9 cellular contexts compared by ENCODE assay signal in genomic region chr17:44898768-44899073, GRCh38. TPM values are rescaled to one million over a fixed set of nuclear protein-coding genes. Genes with fewer than 3 reads are reported as not detected.
DNase-seq lines count a peak whose midpoint lies in the region; ATAC-seq and TF ChIP-seq lines count a peak whose summit lies in the region.
"Had no signal": no experiment of that assay in that cellular context is flagged by ENCODE, and none has a peak within 500 bp of the region (broad histone marks: within the 10 kb centered on the region; RNA-seq: fewer than 3 reads in every experiment).

No MANE protein-coding gene starts in this region.

- peak; percentile 19 for DNase-seq in stimulated activated CD4-positive, alpha-beta T cell treated with anti-CD3 and anti-CD28 coated beads, Interleukin-1b, Interleukin-23, amount 100 ng/mL, for 48 hours
- DNase-seq in stimulated activated CD4-positive, alpha-beta T cell treated with anti-CD3 and anti-CD28 coated beads, Interleukin-2, amount 100 ng/mL, for 24 hours = no peak
- DNase-seq in T-helper 2 cell treated with Interferon-gamma antibody and Interleukin-4, amounts not matched to agents 5 μg/mL and 100 μg/mL, for 36 hours (ENCODE audit: low spot score) = no peak
- DNase-seq in fibroblast of villous mesenchyme (ENCODE audit: low read depth) = no peak
- DNase-seq in skeletal muscle cell (ENCODE audit: low read depth) = no peak
- DNase-seq in HEK293T (ENCODE audit: extremely low spot score) = no peak
- DNase-seq in NCI-H748 (lab: John Stamatoyannopoulos, UW; ENCODE audit: unreplicated experiment) = no peak

- H3K36me3 Mint-ChIP-seq in T-helper 2 cell treated with Interferon-gamma antibody and Interleukin-4, amounts not matched to agents 5 μg/mL and 100 μg/mL, for 36 hours (ENCODE audit: low read depth) = peaks cover 14% of the 10 kb centered on the region

- no peak for ATAC-seq in GM18873 (IDR thresholded peaks at IDR 0.05; ENCODE audit: low FRiP score, unreplicated experiment)

- H3K27ac Mint-ChIP-seq in T-helper 2 cell treated with Interferon-gamma antibody and Interleukin-4, amounts not matched to agents 5 μg/mL and 100 μg/mL, for 36 hours = peak overlapping the region; percentile 98

- H3K27me3 Mint-ChIP-seq in T-helper 2 cell treated with Interferon-gamma antibody and Interleukin-4, amounts not matched to agents 5 μg/mL and 100 μg/mL, for 36 hours (ENCODE audit: low read depth) = peaks cover 5% of the 10 kb centered on the region

- H3K4me3 ChIP-seq in fibroblast of villous mesenchyme (ENCODE audit: low read depth, low read length) = peak overlapping the region; percentile 92
- H3K4me3 ChIP-seq in skeletal muscle cell (ENCODE audit: low read depth, low read length) = peak overlapping the region; percentile 84

- POLR2A ChIA-PET in HEK293T (lab: Yijun Ruan, JAX) = interaction anchor here (0.6 to 4.7 kb wide), 8 partner anchors 9 to 134 kb away, joined by 3 to 37 read pairs (median 3); partner anchors contain the start of gene KIF18B

- CTCF ChIA-PET in HEK293T (lab: Yijun Ruan, JAX) = interaction anchor here (0.7 kb wide), 2 partner anchors 22 to 33 kb away, joined by 3 read pairs; no protein-coding TSS in a partner anchor

- H3K4me1 Mint-ChIP-seq in T-helper 2 cell treated with Interferon-gamma antibody and Interleukin-4, amounts not matched to agents 5 μg/mL and 100 μg/mL, for 36 hours (ENCODE audit: low read depth) = peaks cover 18% of the 10 kb centered on the region

- no peak for TF ChIP-seq CTCF in fibroblast of villous mesenchyme (IDR thresholded peaks at IDR 0.05; ENCODE audit: insufficient read depth, low read depth, low read length)

- H3K4me3 Mint-ChIP-seq in T-helper 2 cell treated with Interferon-gamma antibody and Interleukin-4, amounts not matched to agents 5 μg/mL and 100 μg/mL, for 36 hours = peak overlapping the region; percentile 91

- H3K9me3 Mint-ChIP-seq in T-helper 2 cell treated with Interferon-gamma antibody and Interleukin-4, amounts not matched to agents 5 μg/mL and 100 μg/mL, for 36 hours = no peaks in the 10 kb centered on the region

TF ChIP-seq in HEK293T, 16 proteins besides CTCF, POLR2A, EP300 and RAD21:
- no peak for TF ChIP-seq CTBP1 (IDR thresholded peaks at IDR 0.05; ENCODE audit: borderline replicate concordance)
- TF ChIP-seq, protein P1, sequence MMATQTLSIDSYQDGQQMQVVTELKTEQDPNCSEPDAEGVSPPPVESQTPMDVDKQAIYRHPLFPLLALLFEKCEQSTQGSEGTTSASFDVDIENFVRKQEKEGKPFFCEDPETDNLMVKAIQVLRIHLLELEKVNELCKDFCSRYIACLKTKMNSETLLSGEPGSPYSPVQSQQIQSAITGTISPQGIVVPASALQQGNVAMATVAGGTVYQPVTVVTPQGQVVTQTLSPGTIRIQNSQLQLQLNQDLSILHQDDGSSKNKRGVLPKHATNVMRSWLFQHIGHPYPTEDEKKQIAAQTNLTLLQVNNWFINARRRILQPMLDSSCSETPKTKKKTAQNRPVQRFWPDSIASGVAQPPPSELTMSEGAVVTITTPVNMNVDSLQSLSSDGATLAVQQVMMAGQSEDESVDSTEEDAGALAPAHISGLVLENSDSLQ (IDR thresholded peaks at IDR 0.05) = no peak

RNA-seq across cellular contexts. Expression of gene EFTUD2, which starts 0.5 kb away (rescaled TPM):
- 75.6 and 83.8 TPM in 2 replicates for total RNA-seq in fibroblast of villous mesenchyme

RNA-seq across cellular contexts. Expression of gene GFAP, which starts 16.6 kb away (rescaled TPM):
- total RNA-seq in fibroblast of villous mesenchyme = 0.86 and 1.9 TPM in 2 replicates

RNA-seq across cellular contexts. Expression of gene KIF18B, which starts 48.9 kb away (rescaled TPM):
- 3.9 and 5.2 TPM in 2 replicates for total RNA-seq in fibroblast of villous mesenchyme

RNA-seq across cellular contexts. Expression of gene HIGD1B, which starts 51.0 kb away (rescaled TPM):
- total RNA-seq in fibroblast of villous mesenchyme = not detected in 2 replicates
- total RNA-seq: myocyte had no signal
